ENCODE assay signal across 28 cellular contexts in the genomic region with DNA sequence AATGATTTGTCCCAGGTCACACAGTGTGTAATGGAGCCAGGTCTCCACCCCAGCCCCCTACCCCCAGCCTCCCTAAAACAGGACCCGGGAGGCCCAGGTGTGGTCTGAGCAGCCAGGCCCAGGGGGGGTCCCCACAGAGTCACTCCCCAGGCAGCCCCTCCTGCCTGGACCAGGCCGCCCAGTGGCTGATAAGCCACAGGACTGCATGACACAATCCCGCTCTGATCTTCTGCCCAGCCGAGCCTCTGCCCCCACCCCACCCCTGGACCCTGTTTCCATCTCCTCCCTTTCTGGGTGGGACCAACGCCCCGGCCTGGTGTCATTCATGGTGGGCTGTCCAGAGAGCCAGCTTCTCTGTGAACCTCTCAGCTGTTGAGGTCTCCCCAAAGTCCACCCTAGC. TPM values are rescaled to one million over a fixed set of nuclear protein-coding genes. Genes with fewer than 3 reads are reported as not detected.
DNase-seq lines count a peak whose midpoint lies in the region; ATAC-seq and TF ChIP-seq lines count a peak whose summit lies in the region.
"Had no signal": no experiment of that assay in that cellular context is flagged by ENCODE, and none has a peak within 500 bp of the region (broad histone marks: within the 10 kb centered on the region; RNA-seq: fewer than 3 reads in every experiment).

No MANE protein-coding gene starts in this region.

- no peaks in the 10 kb centered on the region for H3K36me3 Mint-ChIP-seq in activated CD4-positive, alpha-beta T cell treated with anti-CD3 and anti-CD28 coated beads, Interleukin-2, amount 10 ng/mL, durations not matched to agents 7 days and 5 days (ENCODE audit: low read depth)

- no TSS peak for BruUV-seq in PC-3 (replicated peaks; lab: Mats Ljungman, UMichigan)

- no peak overlapping the region for H3K4me3 Mint-ChIP-seq in activated CD4-positive, alpha-beta T cell treated with anti-CD3 and anti-CD28 coated beads, Interleukin-2, amount 10 ng/mL, durations not matched to agents 7 days and 5 days
- H3K4me3 Mint-ChIP-seq: endodermal cell had no signal

- peaks cover 26% of the 10 kb centered on the region for H3K36me3 ChIP-seq in PC-3 (ENCODE audit: low read depth, low read length)
- H3K36me3 ChIP-seq in suprapubic skin, result no peaks in the 10 kb centered on the region
- H3K36me3 ChIP-seq: BE2C, spleen, tibial artery had no signal

- DNase-seq in activated CD4-positive, alpha-beta T cell treated with anti-CD3 and anti-CD28 coated beads, Interleukin-2, amount 10 ng/mL, durations not matched to agents 7 days and 5 days, result no peak
- no peak for DNase-seq in activated CD4-positive, alpha-beta T cell treated with anti-CD3 and anti-CD28 coated beads, Interleukin-2, amount 50 U/mL, for 1 hour
- no peak for DNase-seq in PC-3
- no peak for DNase-seq in epithelial cell of proximal tubule (ENCODE audit: low read depth)
- DNase-seq in suprapubic skin (ENCODE audit: low spot score in 2 of 2), result no peak
- no peak for DNase-seq in caudate nucleus (lab: John Stamatoyannopoulos, UW)
- DNase-seq in effector CD4-positive, alpha-beta T cell, result no peak
- DNase-seq: activated CD4-positive, alpha-beta T cell treated with anti-CD3 and anti-CD28 coated beads for 4 hours; activated CD8-positive, alpha-beta memory T cell treated with anti-CD3 and anti-CD28 coated beads, Interleukin-2, amount 50 U/mL, for 4 hours; activated effector memory CD4-positive, alpha-beta T cell treated with anti-CD3 and anti-CD28 coated beads, Interleukin-2, amount 50 U/mL, for 16 hours; BE2C; endodermal cell; glutamatergic neuron; KG1; kidney glomerular epithelial cell; MV-4-11; NCI-H1694 treated with DMSO at 0.1 percent for 48 hours; NCI-H526 treated with DMSO at 0.1 percent for 48 hours; nucleus accumbens; spleen; stimulated activated CD4-positive, alpha-beta T cell treated with anti-CD3 and anti-CD28 coated beads, Interleukin-4, amount 100 ng/mL, for 24 hours; stimulated activated naive CD8-positive, alpha-beta T cell treated with anti-CD3 and anti-CD28 coated beads, Interleukin-15, Interleukin-2, amounts not matched to agents 100 U/mL and 50 U/mL, for 24 hours; tibial artery had no signal

- H3F3A ChIP-seq in PC-3 (ENCODE audit: low read length, unreplicated experiment), result peaks cover 5% of the 10 kb centered on the region

- H2AFZ ChIP-seq in PC-3 (ENCODE audit: low read length), result no peak overlapping the region

- peak overlapping the region; percentile 83 for H3K27ac Mint-ChIP-seq in activated CD4-positive, alpha-beta T cell treated with anti-CD3 and anti-CD28 coated beads, Interleukin-2, amount 10 ng/mL, durations not matched to agents 7 days and 5 days
- H3K27ac Mint-ChIP-seq: endodermal cell had no signal

- H3K9ac ChIP-seq in PC-3 (ENCODE audit: low read length), result peak overlapping the region; percentile 100

- intact Hi-C loops in PC-3 (cut with micrococcal nuclease), result no loop called here

- peak overlapping the region; percentile 99 for H3K27ac ChIP-seq in PC-3 (ENCODE audit: low read length)
- H3K27ac ChIP-seq in suprapubic skin, result peak overlapping the region; percentile 74
- no peak overlapping the region for H3K27ac ChIP-seq in caudate nucleus (ENCODE audit: low read depth, low read length)

- H3K4me1 ChIP-seq in PC-3 (ENCODE audit: insufficient read depth, low read length) (peaks cover 85% of the 10 kb centered on the region), suprapubic skin (peaks cover 47% of the 10 kb centered on the region)

- no peaks in the 10 kb centered on the region for H3K27me3 Mint-ChIP-seq in activated CD4-positive, alpha-beta T cell treated with anti-CD3 and anti-CD28 coated beads, Interleukin-2, amount 10 ng/mL, durations not matched to agents 7 days and 5 days

- H3K27me3 ChIP-seq in PC-3 (ENCODE audit: low read length) (no peaks in the 10 kb centered on the region), suprapubic skin (no peaks in the 10 kb centered on the region)
- H3K27me3 ChIP-seq: BE2C had no signal

- TF ChIP-seq EP300 in suprapubic skin (IDR thresholded peaks at IDR 0.05), result no peak

- POLR2A ChIA-PET in activated CD4-positive, alpha-beta T cell treated with anti-CD3 and anti-CD28 coated beads, Interleukin-2, amount 10 ng/mL, durations not matched to agents 7 days and 5 days (lab: Charles Lee), result interaction anchor here (0.6 kb wide), 1 partner anchor 29 kb away, joined by 3 read pairs; no protein-coding TSS in a partner anchor
- POLR2A ChIA-PET in PC-3 (lab: Charles Lee; ENCODE audit: unreplicated experiment), result no interaction called here

- H3K4me1 Mint-ChIP-seq in activated CD4-positive, alpha-beta T cell treated with anti-CD3 and anti-CD28 coated beads, Interleukin-2, amount 10 ng/mL, durations not matched to agents 7 days and 5 days, result peaks cover 71% of the 10 kb centered on the region

- H4K20me1 ChIP-seq in PC-3 (ENCODE audit: low read length), result no peaks in the 10 kb centered on the region

- CTCF ChIA-PET in activated CD4-positive, alpha-beta T cell treated with anti-CD3 and anti-CD28 coated beads, Interleukin-2, amount 10 ng/mL, durations not matched to agents 7 days and 5 days (lab: Charles Lee), result interaction anchor here (1.0 to 2.1 kb wide), 10 partner anchors 9 to 141 kb away, joined by 3 to 8 read pairs (median 5); no protein-coding TSS in a partner anchor
- CTCF ChIA-PET in PC-3 (lab: Charles Lee), result no interaction called here

- TF ChIP-seq CTCF in PC-3 (conservative IDR thresholded peaks at IDR 0.05; ENCODE audit: low read depth, low read length), result no peak
- TF ChIP-seq CTCF in epithelial cell of proximal tubule (conservative IDR thresholded peaks at IDR 0.05; ENCODE audit: low read depth, low read length), result no peak
- no peak for TF ChIP-seq CTCF in suprapubic skin (IDR thresholded peaks at IDR 0.05)

- WGBS in suprapubic skin, result 67% methylated on average over 2 of the region's 6 CpGs

- peaks cover 95% of the 10 kb centered on the region for H3K79me2 ChIP-seq in PC-3 (ENCODE audit: low read length)

- peak overlapping the region; percentile 98 for H3K4me2 ChIP-seq in PC-3 (ENCODE audit: low read length)

- peak overlapping the region; percentile 75 for H3K4me3 ChIP-seq in PC-3 (ENCODE audit: low read length)
- H3K4me3 ChIP-seq in epithelial cell of proximal tubule (ENCODE audit: low read depth, low read length), result peak overlapping the region; percentile 23
- no peak overlapping the region for H3K4me3 ChIP-seq in suprapubic skin
- H3K4me3 ChIP-seq: spleen had no signal

- no peaks in the 10 kb centered on the region for H3K9me3 Mint-ChIP-seq in activated CD4-positive, alpha-beta T cell treated with anti-CD3 and anti-CD28 coated beads, Interleukin-2, amount 10 ng/mL, durations not matched to agents 7 days and 5 days
- H3K9me3 Mint-ChIP-seq: endodermal cell had no signal

- no peaks in the 10 kb centered on the region for H3K9me2 ChIP-seq in PC-3 (replicated peaks; ENCODE audit: low read length)

- ATAC-seq in PC-3 (no peak), HG02852 (IDR thresholded peaks at IDR 0.05; ENCODE audit: unreplicated experiment) (no peak)
- ATAC-seq: stimulated activated naive CD8-positive, alpha-beta T cell treated with anti-CD3 and anti-CD28 coated beads, Interleukin-15, Interleukin-2, amounts not matched to agents 100 U/mL and 50 U/mL, for 24 hours had no signal

- no peaks in the 10 kb centered on the region for H3K9me3 ChIP-seq in PC-3 (ENCODE audit: low read length)
- H3K9me3 ChIP-seq in suprapubic skin, result no peaks in the 10 kb centered on the region
- H3K9me3 ChIP-seq: BE2C, spleen, tibial artery had no signal

- no peak for TF ChIP-seq POLR2A in suprapubic skin (IDR thresholded peaks at IDR 0.05)

RNA-seq across cellular contexts. Expression of gene LIF, which starts 7.7 kb away (rescaled TPM):
- total RNA-seq in activated CD4-positive, alpha-beta T cell treated with anti-CD3 and anti-CD28 coated beads, Interleukin-2, amount 10 ng/mL, durations not matched to agents 7 days and 5 days, result 100 to 1,000 TPM; 102 to 103 TPM
- total RNA-seq in PC-3 (2014; rRNA removed), result 64.1 and 71.6 TPM in 2 replicates
- 48.7 and 49.8 TPM in 2 replicates for total RNA-seq in epithelial cell of proximal tubule
- 10 to 100 TPM in 1 of 4 donors, 1 to 10 TPM in 3; 4.2 to 15.3 (median 8.5) TPM for total RNA-seq in suprapubic skin

RNA-seq across cellular contexts. Expression of gene OSM, which starts 12.3 kb away (rescaled TPM):
- 10 to 100 TPM; 74.7 to 80.5 TPM for total RNA-seq in activated CD4-positive, alpha-beta T cell treated with anti-CD3 and anti-CD28 coated beads, Interleukin-2, amount 10 ng/mL, durations not matched to agents 7 days and 5 days
- total RNA-seq in PC-3 (2014; rRNA removed) (not detected in 2 replicates), epithelial cell of proximal tubule (not detected in 2 replicates), suprapubic skin (under 1 TPM in 1 of 4 donors, not detected in 3; 0.34 TPM)
- total RNA-seq: endodermal cell, H4, lung microvascular endothelial cell, myocyte, renal cortical epithelial cell had no signal

RNA-seq across cellular contexts. Expression of gene CASTOR1, which starts 35.0 kb away (rescaled TPM):
- total RNA-seq in activated CD4-positive, alpha-beta T cell treated with anti-CD3 and anti-CD28 coated beads, Interleukin-2, amount 10 ng/mL, durations not matched to agents 7 days and 5 days, result 10 to 100 TPM; 16.7 to 20.0 TPM
- total RNA-seq in PC-3 (2014; rRNA removed) (4.2 and 6.1 TPM in 2 replicates), epithelial cell of proximal tubule (6.4 and 14.3 TPM in 2 replicates), suprapubic skin (10 to 100 TPM; 16.3 to 22.8 (median 20.6) TPM)

Comparison
In these comparisons a context has a peak if more than half of its experiments do, and no peak if none do; other contexts are left out.
1. RNA of gene OSM, which starts 12.3 kb away (total RNA-seq): 74.7 to 80.5 TPM in activated CD4-positive, alpha-beta T cell treated with anti-CD3 and anti-CD28 coated beads, Interleukin-2, amount 10 ng/mL, durations not matched to agents 7 days and 5 days; 0.34 TPM in suprapubic skin, not detected in PC-3 and not detected in epithelial cell of proximal tubule; every median in the first group is over 10 times any median in the second.